8 cellular contexts compared by ENCODE assay signal in genomic region chr22:24423519-24424000, GRCh38.
DNase-seq lines count a peak whose midpoint lies in the region; ATAC-seq and TF ChIP-seq lines count a peak whose summit lies in the region.

No MANE protein-coding gene starts in this region.

- H3K4me2 ChIP-seq in DND-41 (ENCODE audit: insufficient read depth, low read length) (no peak overlapping the region), KMS-11 (no peak overlapping the region)

- H3K27me3 ChIP-seq in DND-41 (ENCODE audit: insufficient read depth, low read length, poor library complexity) (no peaks in the 10 kb centered on the region), KMS-11 (ENCODE audit: insufficient read depth, low read depth) (no peaks in the 10 kb centered on the region)

- H3K9ac ChIP-seq in DND-41 (ENCODE audit: low read depth, low read length) = no peak overlapping the region
- H3K9ac ChIP-seq in KMS-11 = peak overlapping the region; percentile 49; the same call in 1 of the 2 replicates

- ATAC-seq in DND-41 (ENCODE audit: insufficient read depth, low read depth) = no peak
- ATAC-seq in HG02763 (IDR thresholded peaks at IDR 0.05; ENCODE audit: unreplicated experiment) = no peak

- H4K20me1 ChIP-seq in DND-41 (ENCODE audit: insufficient read depth, low read length) (peaks cover 4% of the 10 kb centered on the region; the same call in 1 of the 2 replicates), KMS-11 (ENCODE audit: insufficient read depth) (no peaks in the 10 kb centered on the region)

- no peak overlapping the region for H2AFZ ChIP-seq in DND-41 (ENCODE audit: low read depth, low read length)
- H2AFZ ChIP-seq in KMS-11 (ENCODE audit: low read depth) = peak overlapping the region; percentile 52; the same call in 1 of the 2 replicates

- H3K36me3 ChIP-seq in DND-41 (ENCODE audit: insufficient read depth, low read length) (no peaks in the 10 kb centered on the region), KMS-11 (ENCODE audit: insufficient read depth) (no peaks in the 10 kb centered on the region)

- H3K4me3 ChIP-seq in DND-41 (ENCODE audit: low read depth in 1 of 2, low read length in 2 of 2) (no peak overlapping the region), KMS-11 (IDR thresholded peaks at IDR 0.05; ENCODE audit: insufficient read depth, low read depth, low read length) (no peak overlapping the region)

- peak; percentile 49 for TF ChIP-seq CTCF in DND-41 (IDR thresholded peaks at IDR 0.05; ENCODE audit: borderline replicate concordance, extremely low read depth, low read length, poor library complexity, severe bottlenecking)
- TF ChIP-seq CTCF in KMS-11 (conservative IDR thresholded peaks at IDR 0.05; ENCODE audit: low read depth, low read length) = peak; percentile 70

- H3K9me3 ChIP-seq in DND-41 (ENCODE audit: insufficient read depth, low read length, severe bottlenecking) = no peaks in the 10 kb centered on the region

- H3K79me2 ChIP-seq in DND-41 (ENCODE audit: insufficient read depth, low read length) = peaks cover 4% of the 10 kb centered on the region
- peaks cover 25% of the 10 kb centered on the region; the same call in 1 of the 2 replicates for H3K79me2 ChIP-seq in KMS-11 (ENCODE audit: insufficient read depth, low read depth)

- DNase-seq in DND-41 (no peak), midbrain (lab: John Stamatoyannopoulos, UW) (peak; percentile 19), NCI-H1694 (lab: John Stamatoyannopoulos, UW) (no peak)
- DNase-seq in activated CD4-positive, alpha-beta T cell treated with anti-CD3 and anti-CD28 coated beads, Interleukin-2, amount 50 U/mL, for 24 hours (ENCODE audit: low read depth in 1 of 2, low spot score in 1 of 2) = peak; percentile 46 to 54
- DNase-seq in effector CD8-positive, alpha-beta T cell (lab: John Stamatoyannopoulos, UW) = peak; percentile 51
- DNase-seq in stimulated activated naive CD4-positive, alpha-beta T cell (lab: John Stamatoyannopoulos, UW) = peak in 5 of 6 experiments; percentile 35 to 73 (median 55)

- H3K27ac ChIP-seq in DND-41 (ENCODE audit: low read length) = no peak overlapping the region
- H3K27ac ChIP-seq in KMS-11 = no peak overlapping the region

- H3K4me1 ChIP-seq in DND-41 (ENCODE audit: insufficient read depth, low read length) (peaks cover 40% of the 10 kb centered on the region), KMS-11 (ENCODE audit: low read depth, poor library complexity, severe bottlenecking) (peaks cover 28% of the 10 kb centered on the region)

Comparison
In these comparisons a context has a peak if more than half of its experiments do, and no peak if none do; other contexts are left out.
1. DNase-seq: peak in activated CD4-positive, alpha-beta T cell treated with anti-CD3 and anti-CD28 coated beads, Interleukin-2, amount 50 U/mL, for 24 hours (2 of 2), effector CD8-positive, alpha-beta T cell (single experiment), midbrain (single experiment) and stimulated activated naive CD4-positive, alpha-beta T cell (5 of 6); none in DND-41 (single experiment) and NCI-H1694 (single experiment).